ENCODE assay signal across 27 cellular contexts in genomic region chr13:38693168-38693567, GRCh38. TPM values are rescaled to one million over a fixed set of nuclear protein-coding genes. Genes with fewer than 3 reads are reported as not detected.
DNase-seq lines count a peak whose midpoint lies in the region; ATAC-seq and TF ChIP-seq lines count a peak whose summit lies in the region.
"Had no signal": no experiment of that assay in that cellular context is flagged by ENCODE, and none has a peak within 500 bp of the region (broad histone marks: within the 10 kb centered on the region; RNA-seq: fewer than 3 reads in every experiment).

No MANE protein-coding gene starts in this region.

- H3K9ac ChIP-seq in HUES64 (ENCODE audit: low read depth, low read length) (no peak overlapping the region), iPS-20b (ENCODE audit: low read depth, low read length) (no peak overlapping the region), trophoblast cell (ENCODE audit: low read length) (no peak overlapping the region), H9 (ENCODE audit: extremely low read depth, insufficient read length, low read length) (no peak overlapping the region)

- H2AFZ ChIP-seq in trophoblast cell (ENCODE audit: insufficient read depth, low read length, poor library complexity) (no peak overlapping the region), H9 (ENCODE audit: low read length) (no peak overlapping the region)
- H2AFZ ChIP-seq: PC-9 had no signal

- H3K27ac Mint-ChIP-seq in type B pancreatic cell (no peak overlapping the region), H9 (no peak overlapping the region)
- no peak overlapping the region for H3K27ac Mint-ChIP-seq in stimulated activated naive CD8-positive, alpha-beta T cell treated with anti-CD3 and anti-CD28 coated beads, Interleukin-15, amount 100 ng/mL, for 72 hours
- H3K27ac Mint-ChIP-seq: CD4-positive, alpha-beta memory T cell had no signal

- H3K23ac ChIP-seq in trophoblast cell (ENCODE audit: low read length) (no peak overlapping the region), H9 (ENCODE audit: insufficient read length, low read depth, low read length) (no peak overlapping the region)

- no peak overlapping the region for H4K91ac ChIP-seq in trophoblast cell (ENCODE audit: low read depth, low read length)
- no peak overlapping the region for H4K91ac ChIP-seq in H9 (ENCODE audit: insufficient read length, low read depth, low read length)

- peaks cover 26% of the 10 kb centered on the region for H3K36me3 ChIP-seq in HUES64 (ENCODE audit: insufficient read depth, low read length)
- H3K36me3 ChIP-seq in iPS-20b (ENCODE audit: insufficient read depth, low read depth, low read length), result peaks cover 42% of the 10 kb centered on the region
- H3K36me3 ChIP-seq in trophoblast cell (ENCODE audit: control insufficient read depth in 1 of 2, insufficient read depth in 2 of 2, low read length in 2 of 2), result peaks cover 20 to 40% of the 10 kb centered on the region in 2 experiments
- H3K36me3 ChIP-seq: SJSA1 had no signal

- no peak overlapping the region for H3K56ac ChIP-seq in H9 (ENCODE audit: insufficient read length, low read depth, low read length)

- no peak overlapping the region for H2BK15ac ChIP-seq in H9 (ENCODE audit: low read depth, low read length)

- H3K27me3 ChIP-seq in HUES64 (ENCODE audit: insufficient read depth, low read length) (peaks cover 12% of the 10 kb centered on the region), iPS-20b (ENCODE audit: insufficient read depth, low read length) (peaks cover 14% of the 10 kb centered on the region), trophoblast cell (ENCODE audit: insufficient read depth, low read length) (no peaks in the 10 kb centered on the region), H9 (ENCODE audit: insufficient read depth, low read length) (peaks cover 1% of the 10 kb centered on the region; the same call in 1 of the 2 replicates)
- H3K27me3 ChIP-seq: SJSA1 had no signal

- H3K4me3 Mint-ChIP-seq in type B pancreatic cell, result peak overlapping the region; percentile 82
- no peak overlapping the region for H3K4me3 Mint-ChIP-seq in stimulated activated naive CD8-positive, alpha-beta T cell treated with anti-CD3 and anti-CD28 coated beads, Interleukin-15, amount 100 ng/mL, for 72 hours
- no peak overlapping the region for H3K4me3 Mint-ChIP-seq in activated T-cell treated with anti-CD3 and anti-CD28 coated beads, Interleukin-2, amount 50 U/mL, for 4 hours
- peak overlapping the region in 1 of 2 experiments; percentile 7; a peak in 1 of 5 replicates for H3K4me3 Mint-ChIP-seq in H9
- H3K4me3 Mint-ChIP-seq: CD4-positive, alpha-beta memory T cell had no signal

- H2BK5ac ChIP-seq in trophoblast cell (ENCODE audit: low read depth, low read length, poor library complexity) (no peak overlapping the region), H9 (ENCODE audit: insufficient read length, low read length) (no peak overlapping the region)

- peaks cover 13% of the 10 kb centered on the region for H3K4me1 Mint-ChIP-seq in type B pancreatic cell (ENCODE audit: unreplicated experiment)
- no peaks in the 10 kb centered on the region for H3K4me1 Mint-ChIP-seq in stimulated activated naive CD8-positive, alpha-beta T cell treated with anti-CD3 and anti-CD28 coated beads, Interleukin-15, amount 100 ng/mL, for 72 hours
- H3K4me1 Mint-ChIP-seq in activated T-cell treated with anti-CD3 and anti-CD28 coated beads, Interleukin-2, amount 50 U/mL, for 4 hours (ENCODE audit: low read depth), result no peaks in the 10 kb centered on the region
- peaks cover 17% of the 10 kb centered on the region in 2 experiments for H3K4me1 Mint-ChIP-seq in H9
- H3K4me1 Mint-ChIP-seq: CD4-positive, alpha-beta memory T cell had no signal

- H3K79me2 ChIP-seq in trophoblast cell (ENCODE audit: control insufficient read depth, insufficient read depth, low read length, poor library complexity) (peaks cover 19% of the 10 kb centered on the region), H9 (ENCODE audit: insufficient read depth, low read length) (no peaks in the 10 kb centered on the region)

- H3K4me2 ChIP-seq in trophoblast cell (ENCODE audit: low read length), result peak overlapping the region; percentile 63
- no peak overlapping the region for H3K4me2 ChIP-seq in H9 (ENCODE audit: insufficient read depth, insufficient read length, low read length)
- H3K4me2 ChIP-seq: PC-9 had no signal

- ATAC-seq in stimulated activated naive CD8-positive, alpha-beta T cell treated with anti-CD3 and anti-CD28 coated beads, Interleukin-15, amount 100 ng/mL, for 72 hours, result no peak
- ATAC-seq in activated T-cell treated with anti-CD3 and anti-CD28 coated beads, Interleukin-2, amount 50 U/mL, for 4 hours, result no peak
- ATAC-seq in GM21367 (IDR thresholded peaks at IDR 0.05; ENCODE audit: unreplicated experiment), result no peak
- ATAC-seq: GM12878, HepG2, K562 had no signal

- peak overlapping the region; percentile 5; the same call in 1 of the 2 replicates for H3K4me3 ChIP-seq in HUES64 (ENCODE audit: low read length)
- H3K4me3 ChIP-seq in iPS-20b (ENCODE audit: low read length), result peak overlapping the region; percentile 37; the same call in 1 of the 2 replicates
- H3K4me3 ChIP-seq in trophoblast cell (ENCODE audit: low read depth, low read length), result no peak overlapping the region
- H3K4me3 ChIP-seq: GM12878, K562, PC-9, SJSA1 had no signal

- H3K36me3 Mint-ChIP-seq in type B pancreatic cell (peaks cover 52% of the 10 kb centered on the region), H9 (ENCODE audit: insufficient read depth in 1 of 3, low read depth in 3 of 3) (peaks cover 37 to 41% (median 39%) of the 10 kb centered on the region in 3 experiments)
- no peaks in the 10 kb centered on the region for H3K36me3 Mint-ChIP-seq in activated T-cell treated with anti-CD3 and anti-CD28 coated beads, Interleukin-2, amount 50 U/mL, for 4 hours (ENCODE audit: insufficient read depth)
- H3K36me3 Mint-ChIP-seq: CD4-positive, alpha-beta memory T cell had no signal

- H3T11ph ChIP-seq in H9 (ENCODE audit: low read length), result no peak overlapping the region

- no peak overlapping the region for H2BK20ac ChIP-seq in H9 (ENCODE audit: low read depth, low read length, poor library complexity, severe bottlenecking)

- H2AK5ac ChIP-seq in trophoblast cell (ENCODE audit: low read length) (no peak overlapping the region), H9 (ENCODE audit: insufficient read length, low read length) (no peak overlapping the region)

- H3K27ac ChIP-seq in HUES64 (ENCODE audit: low read depth, low read length) (no peak overlapping the region), iPS-20b (ENCODE audit: low read length) (no peak overlapping the region), trophoblast cell (ENCODE audit: low read depth, low read length) (no peak overlapping the region), H9 (ENCODE audit: insufficient read length, low read depth, low read length) (no peak overlapping the region)
- H3K27ac ChIP-seq: PC-9, SJSA1 had no signal

- H2BK120ac ChIP-seq in trophoblast cell (ENCODE audit: insufficient read depth, low read length, poor library complexity) (no peak overlapping the region), H9 (ENCODE audit: low read depth, low read length, poor library complexity, severe bottlenecking) (no peak overlapping the region)

- no peak overlapping the region for H3K14ac ChIP-seq in trophoblast cell (ENCODE audit: low read length)
- H3K14ac ChIP-seq in H9 (ENCODE audit: insufficient read depth, low read length), result no peak overlapping the region

- H3K18ac ChIP-seq in trophoblast cell (ENCODE audit: low read length) (no peak overlapping the region), H9 (ENCODE audit: insufficient read length, low read depth, low read length) (no peak overlapping the region)

- H3K79me1 ChIP-seq in trophoblast cell (ENCODE audit: low read length) (no peaks in the 10 kb centered on the region), H9 (ENCODE audit: insufficient read depth, low read depth, low read length, poor library complexity, severe bottlenecking) (peaks cover 3% of the 10 kb centered on the region)

- no peaks in the 10 kb centered on the region for H3K27me3 Mint-ChIP-seq in type B pancreatic cell
- peaks cover 12% of the 10 kb centered on the region for H3K27me3 Mint-ChIP-seq in stimulated activated naive CD8-positive, alpha-beta T cell treated with anti-CD3 and anti-CD28 coated beads, Interleukin-15, amount 100 ng/mL, for 72 hours
- peaks cover 2% of the 10 kb centered on the region for H3K27me3 Mint-ChIP-seq in activated T-cell treated with anti-CD3 and anti-CD28 coated beads, Interleukin-2, amount 50 U/mL, for 4 hours (ENCODE audit: low read depth)
- peaks cover 15% of the 10 kb centered on the region for H3K27me3 Mint-ChIP-seq in H9 (ENCODE audit: low read depth)

- peaks cover 4% of the 10 kb centered on the region; the same call in 1 of the 2 replicates for H3K4me1 ChIP-seq in HUES64 (ENCODE audit: insufficient read depth, low read length)
- peaks cover 2% of the 10 kb centered on the region; the same call in 1 of the 2 replicates for H3K4me1 ChIP-seq in iPS-20b (ENCODE audit: insufficient read depth, low read length)
- peaks cover 17 to 30% of the 10 kb centered on the region in 2 experiments for H3K4me1 ChIP-seq in trophoblast cell (ENCODE audit: control insufficient read depth in 1 of 2, insufficient read depth in 2 of 2, low read length in 2 of 2)
- H3K4me1 ChIP-seq in H9 (ENCODE audit: insufficient read depth, low read length), result peaks cover 3% of the 10 kb centered on the region; the same call in 1 of the 2 replicates
- H3K4me1 ChIP-seq: SJSA1 had no signal

- no peak for DNase-seq in trophoblast cell
- no peak for DNase-seq in type B pancreatic cell (ENCODE audit: extremely low spot score, unreplicated experiment)
- no peak for DNase-seq in stimulated activated naive CD8-positive, alpha-beta T cell treated with anti-CD3 and anti-CD28 coated beads, Interleukin-15, amount 100 ng/mL, for 72 hours
- no peak for DNase-seq in activated T-cell treated with anti-CD3 and anti-CD28 coated beads, Interleukin-2, amount 50 U/mL, for 4 hours
- no peak for DNase-seq in H9
- DNase-seq: C1 segment of cervical spinal cord; CD4-positive, alpha-beta memory T cell; COR-L47; DMS 273 treated with DMSO at 0.1 percent for 48 hours; DMS79; EL; GDM1; Kasumi-1; NCI-H1092 treated with DMSO at 0.1 percent for 48 hours; NCI-H1436; NCI-H187 treated with DMSO at 0.1 percent for 48 hours; NCI-H2171 treated with DMSO at 0.1 percent for 48 hours; NCI-H345; NCI-H524 treated with DMSO at 0.1 percent for 48 hours; PC-9 had no signal

- no peak overlapping the region for H4K5ac ChIP-seq in H9 (ENCODE audit: insufficient read length, low read depth, low read length)

- H3K4ac ChIP-seq in trophoblast cell (ENCODE audit: low read depth, low read length), result peak overlapping the region; percentile 23
- H3K4ac ChIP-seq in H9 (ENCODE audit: low read depth, low read length), result no peak overlapping the region

- no peak overlapping the region for H4K12ac ChIP-seq in trophoblast cell (ENCODE audit: low read depth, low read length)

- H4K8ac ChIP-seq in trophoblast cell (ENCODE audit: low read depth, low read length) (no peak overlapping the region), H9 (replicated peaks; ENCODE audit: insufficient read length, low read depth, low read length) (no peak overlapping the region)

- no peaks in the 10 kb centered on the region for H4K20me1 ChIP-seq in H9 (ENCODE audit: control insufficient read depth, insufficient read depth, insufficient read length)

- H3K9me3 ChIP-seq in HUES64 (ENCODE audit: insufficient read depth, low read depth, low read length) (no peaks in the 10 kb centered on the region), iPS-20b (ENCODE audit: insufficient read depth, low read depth, low read length) (0 out of 2 replicates have a peak, but pooled peaks cover 3% of the 10 kb centered on the region), trophoblast cell (ENCODE audit: insufficient read depth, low read depth, low read length) (peaks cover 13% of the 10 kb centered on the region), H9 (ENCODE audit: control insufficient read depth, low read depth, low read length) (no peaks in the 10 kb centered on the region)
- H3K9me3 ChIP-seq: SJSA1 had no signal

- TF ChIP-seq CTCF in type B pancreatic cell (conservative IDR thresholded peaks at IDR 0.05) (no peak), H9 (conservative IDR thresholded peaks at IDR 0.05) (no peak)

- H3K9me3 Mint-ChIP-seq in type B pancreatic cell (peaks cover 9% of the 10 kb centered on the region), H9 (peaks cover 10 to 17% of the 10 kb centered on the region in 2 experiments; a peak in 4 of 5 replicates)
- peaks cover 0 to 5% of the 10 kb centered on the region in 2 donors for H3K9me3 Mint-ChIP-seq in stimulated activated naive CD8-positive, alpha-beta T cell treated with anti-CD3 and anti-CD28 coated beads, Interleukin-15, amount 100 ng/mL, for 72 hours
- no peaks in the 10 kb centered on the region for H3K9me3 Mint-ChIP-seq in activated T-cell treated with anti-CD3 and anti-CD28 coated beads, Interleukin-2, amount 50 U/mL, for 4 hours

- H2BK12ac ChIP-seq in trophoblast cell (ENCODE audit: low read length), result no peak overlapping the region
- no peak overlapping the region for H2BK12ac ChIP-seq in H9 (ENCODE audit: insufficient read length, low read depth, low read length)

- 95% methylated on average over 2 of the region's 2 CpGs for WGBS in HUES64
- no CpG with 5 or more reads among the region's 2 CpGs for WGBS in trophoblast cell (ENCODE audit: extremely low coverage, insufficient coverage, insufficient read length)
- WGBS in H9 (ENCODE audit: extremely low coverage, insufficient read length, low lambda C conversion rate), result no CpG with 5 or more reads among the region's 2 CpGs

- H3K23me2 ChIP-seq in H9 (ENCODE audit: insufficient read length, low read depth, low read length, poor library complexity, severe bottlenecking), result peaks cover 1% of the 10 kb centered on the region

RNA-seq across cellular contexts. Expression of gene FREM2, which starts 6.3 kb away (rescaled TPM):
- 7.1 TPM for polyA plus RNA-seq in HUES64 (2013, experiment 1 of 2)
- polyA plus RNA-seq in HUES64 (2013, experiment 2 of 2), result 8.0 TPM
- 46.6 and 47.8 TPM in 2 replicates for polyA plus RNA-seq in trophoblast cell (2013)
- total RNA-seq in type B pancreatic cell (ENCODE audit: low replicate concordance), result 37.8 and 42.8 TPM in 2 replicates
- under 1 TPM; 0.03 TPM for total RNA-seq in activated T-cell treated with anti-CD3 and anti-CD28 coated beads, Interleukin-2, amount 50 U/mL, for 4 hours
- 15.4 and 16.0 TPM in 2 replicates for total RNA-seq in H9 (2021)
- total RNA-seq: CD4-positive, alpha-beta memory T cell; HepG2; SJSA1 had no signal
- polyA plus RNA-seq: CD4-positive, alpha-beta memory T cell; HepG2; K562 had no signal

Comparison
In these comparisons a context has a peak if more than half of its experiments do, and no peak if none do; other contexts are left out.
1. RNA of gene FREM2, which starts 6.3 kb away (total RNA-seq): 37.8 to 42.8 TPM in type B pancreatic cell and 15.4 to 16.0 TPM in H9; 0.03 TPM in activated T-cell treated with anti-CD3 and anti-CD28 coated beads, Interleukin-2, amount 50 U/mL, for 4 hours; every median in the first group is over 10 times any median in the second.